26 cellular contexts compared by ENCODE assay signal in genomic region chr15:57005244-57005643, GRCh38.
DNase-seq lines count a peak whose midpoint lies in the region; ATAC-seq, FAIRE-seq and TF ChIP-seq lines count a peak whose summit lies in the region.
"Had no signal": no experiment of that assay in that cellular context is flagged by ENCODE, and none has a peak within 500 bp of the region (broad histone marks: within the 10 kb centered on the region; RNA-seq: fewer than 3 reads in every experiment).

No MANE protein-coding gene starts in this region.

- H3K27ac ChIP-seq in HepG2 (ENCODE audit: extremely low read length, insufficient read depth, low read length) (no peak overlapping the region), right lobe of liver (no peak overlapping the region), SK-N-MC (peak overlapping the region; percentile 74)
- H3K27ac ChIP-seq: 22Rv1, BLaER1 had no signal

- no peaks in the 10 kb centered on the region for H3K27me3 ChIP-seq in HepG2 (ENCODE audit: control insufficient read depth in 1 of 2, insufficient read depth in 2 of 2, low read length in 2 of 2)
- H3K27me3 ChIP-seq in right lobe of liver: no peaks in the 10 kb centered on the region
- H3K27me3 ChIP-seq: BE2C, BLaER1 had no signal

- FAIRE-seq in HepG2 (lab: Jason Lieb, UNC): no peak
- FAIRE-seq: GM12878, GM12892, GM18507, GM19239 had no signal

- no peak for TF ChIP-seq RAD21 in HepG2 (CRISPR knock-in tag; IDR thresholded peaks at IDR 0.05)

- no peaks in the 10 kb centered on the region for H3K9me3 ChIP-seq in HepG2 (ENCODE audit: low read length)
- no peaks in the 10 kb centered on the region for H3K9me3 ChIP-seq in right lobe of liver
- H3K9me3 ChIP-seq in SK-N-MC (ENCODE audit: low read depth, low read length): no peaks in the 10 kb centered on the region
- H3K9me3 ChIP-seq: BE2C had no signal

- no peak for TF ChIP-seq POLR2A in HepG2 (IDR thresholded peaks at IDR 0.05; ENCODE audit: insufficient read depth in 1 of 2, low read depth in 2 of 2, low read length in 2 of 2)
- no peak for TF ChIP-seq POLR2A in right lobe of liver (IDR thresholded peaks at IDR 0.05)

- TF ChIP-seq CTCF in HepG2 (CRISPR knock-in tag; IDR thresholded peaks at IDR 0.05) (no peak), right lobe of liver (IDR thresholded peaks at IDR 0.05) (no peak), fibroblast of villous mesenchyme (IDR thresholded peaks at IDR 0.05; ENCODE audit: insufficient read depth, low read depth, low read length) (no peak)

- POLR2A ChIA-PET in HepG2 (lab: Yijun Ruan, JAX): no interaction called here

- BruUV-seq in HepG2 (replicated peaks; lab: Mats Ljungman, UMichigan): no TSS peak

- DNase-seq in HepG2 (ENCODE audit: low spot score) (no peak), right lobe of liver (no peak), SK-N-MC (ENCODE audit: low read depth, low spot score) (no peak), fibroblast of villous mesenchyme (ENCODE audit: low read depth) (peak; percentile 46)
- DNase-seq: ACHN; BE2C; C1 segment of cervical spinal cord; CD4-positive, alpha-beta memory T cell; CD4-positive, CD25-positive, alpha-beta regulatory T cell; CD8-positive, alpha-beta memory T cell; COR-L47; DMS 273 treated with DMSO at 0.1 percent for 48 hours; DMS153; DMS53; DMS79; DND-41; EL; GDM1 had no signal

- ATAC-seq in HepG2 (no peak), right lobe of liver (no peak), GM21381 (IDR thresholded peaks at IDR 0.05; ENCODE audit: unreplicated experiment) (no peak), GM18519 (IDR thresholded peaks at IDR 0.05; ENCODE audit: low FRiP score, unreplicated experiment) (no peak)
- ATAC-seq: GM12878 had no signal

- 95% methylated on average over 1 of the region's 1 CpG for WGBS in HepG2 (ENCODE audit: low lambda C conversion rate)
- 64% methylated on average over 1 of the region's 1 CpG for WGBS in right lobe of liver (ENCODE audit: insufficient coverage, low coverage, low lambda C conversion rate, missing lambda C conversion rate)

- H3K9ac ChIP-seq in HepG2 (ENCODE audit: insufficient read depth, low read depth, low read length) (no peak overlapping the region), SK-N-MC (ENCODE audit: insufficient read length) (peak overlapping the region; percentile 32)
- H3K9ac ChIP-seq: BLaER1 had no signal

- CTCF ChIA-PET in HepG2 (lab: Yijun Ruan, JAX; ENCODE audit: low intra/inter-chr PET ratio, low total read pairs): no interaction called here

- H3K4me1 ChIP-seq in HepG2 (ENCODE audit: insufficient read depth, low read length) (no peaks in the 10 kb centered on the region), right lobe of liver (no peaks in the 10 kb centered on the region)
- H3K4me1 ChIP-seq: BE2C had no signal

- peaks cover 34% of the 10 kb centered on the region for H3K79me2 ChIP-seq in HepG2 (ENCODE audit: insufficient read depth, low read length)

- H2AFZ ChIP-seq in HepG2 (ENCODE audit: low read length): no peak overlapping the region

- H3K4me2 ChIP-seq in HepG2 (ENCODE audit: low read depth, low read length): no peak overlapping the region
- H3K4me2 ChIP-seq: BLaER1 had no signal

- in situ Hi-C loops in HepG2 (cut with HindIII; ENCODE audit: extremely low pct_ligation_motif_present, low pct_unique_long_range_greater_than_20kb): no loop called here

- H3K4me3 ChIP-seq in HepG2 (replicated peaks in 1 of 3; ENCODE audit: insufficient read depth in 1 of 3, low read depth in 2 of 3, low read length in 3 of 3) (no peak overlapping the region), right lobe of liver (no peak overlapping the region), SK-N-MC (no peak overlapping the region), fibroblast of villous mesenchyme (ENCODE audit: low read depth, low read length) (no peak overlapping the region)
- H3K4me3 ChIP-seq: BLaER1, GM12878 had no signal

- no peaks in the 10 kb centered on the region for H4K20me1 ChIP-seq in HepG2 (ENCODE audit: insufficient read depth, low read length)

- TF ChIP-seq EP300 in HepG2 (IDR thresholded peaks at IDR 0.05; ENCODE audit: low read depth in 2 of 2, low read length in 2 of 2) (no peak), HepG2 (CRISPR knock-in tag; IDR thresholded peaks at IDR 0.05; ENCODE audit: borderline replicate concordance) (no peak)

- intact Hi-C loops in HepG2 (cut with micrococcal nuclease; ENCODE audit: unreplicated experiment): no loop called here
- intact Hi-C loops in right lobe of liver (cut with DNase I): no loop called here

- 0 out of 5 replicates have a peak, but pooled peaks cover 0 to 3% of the 10 kb centered on the region in 2 experiments for H3K36me3 ChIP-seq in HepG2 (replicated peaks in 1 of 2; ENCODE audit: control insufficient read depth in 1 of 2, insufficient read depth in 2 of 2, low read length in 2 of 2)
- no peaks in the 10 kb centered on the region for H3K36me3 ChIP-seq in right lobe of liver
- H3K36me3 ChIP-seq in SK-N-MC (ENCODE audit: insufficient read depth, low read length): peaks cover 11% of the 10 kb centered on the region
- H3K36me3 ChIP-seq: BE2C had no signal

TF ChIP-seq in HepG2, 621 proteins besides CTCF, POLR2A, EP300 and RAD21:
- TF ChIP-seq MAFF (IDR thresholded peaks at IDR 0.05; ENCODE audit: low read depth, low read length) (peak; percentile 80), MAFK (conservative IDR thresholded peaks at IDR 0.05 in 1 of 2, IDR thresholded peaks at IDR 0.05 in 1 of 2; ENCODE audit: low read length in 2 of 2) (peak; percentile 86 to 87), ZFP1 (CRISPR knock-in tag; IDR thresholded peaks at IDR 0.05) (no peak)
TF ChIP-seq in HepG2: peak in this region for 2.
